16 cellular contexts compared by ENCODE assay signal in genomic region chr3:39387411-39387975, GRCh38. TPM values are rescaled to one million over a fixed set of nuclear protein-coding genes. Genes with fewer than 3 reads are reported as not detected.
DNase-seq lines count a peak whose midpoint lies in the region; ATAC-seq and TF ChIP-seq lines count a peak whose summit lies in the region.
"Had no signal": no experiment of that assay in that cellular context is flagged by ENCODE, and none has a peak within 500 bp of the region (broad histone marks: within the 10 kb centered on the region; RNA-seq: fewer than 3 reads in every experiment).

No MANE protein-coding gene starts in this region.

- H3K27ac Mint-ChIP-seq in activated CD4-positive, alpha-beta T cell treated with anti-CD3 and anti-CD28 coated beads for 36 hours, result peak overlapping the region; percentile 70
- H3K27ac Mint-ChIP-seq in activated CD8-positive, alpha-beta T cell treated with anti-CD3 and anti-CD28 coated beads for 36 hours, result peak overlapping the region; percentile 86
- H3K27ac Mint-ChIP-seq: neural progenitor cell had no signal

- no peak overlapping the region for H4K5ac ChIP-seq in mesendoderm (ENCODE audit: low read length)

- no peak overlapping the region for H3K4me2 ChIP-seq in mesendoderm (ENCODE audit: low read length)
- H3K4me2 ChIP-seq: neural progenitor cell had no signal

- H3K27me3 ChIP-seq in mesendoderm (ENCODE audit: insufficient read depth, low read length, poor library complexity), result no peaks in the 10 kb centered on the region
- H3K27me3 ChIP-seq: neural progenitor cell, Peyer's patch had no signal

- no peak overlapping the region for H3K27ac ChIP-seq in mesendoderm (ENCODE audit: low read depth, low read length)
- H3K27ac ChIP-seq: HL-60, neural progenitor cell, Peyer's patch had no signal

- no CpG with 5 or more reads among the region's 1 CpG for WGBS in mesendoderm (ENCODE audit: extremely low coverage, insufficient coverage, low lambda C conversion rate)

- no peak overlapping the region for H2BK120ac ChIP-seq in mesendoderm (ENCODE audit: low read depth, low read length)

- no peak overlapping the region for H2AK5ac ChIP-seq in mesendoderm (ENCODE audit: low read length)

- no peak for DNase-seq in activated CD4-positive, alpha-beta T cell treated with anti-CD3 and anti-CD28 coated beads for 36 hours
- DNase-seq in activated CD4-positive, alpha-beta T cell treated with anti-CD3 and anti-CD28 coated beads, Interleukin-2, amount 50 U/mL, for 4 hours, result no peak
- DNase-seq in HUDEP-2 (lab: John Stamatoyannopoulos, UW; ENCODE audit: unreplicated experiment in 76 of 76) (peak in 74 of 76 experiments; percentile 6 to 85 (median 60)), mesendoderm (no peak)
- DNase-seq in activated CD8-positive, alpha-beta T cell treated with anti-CD3 and anti-CD28 coated beads for 36 hours, result no peak
- DNase-seq: caudate nucleus, NCI-H146, NCI-H524, Peyer's patch had no signal

- H3K36me3 ChIP-seq in mesendoderm (ENCODE audit: control insufficient read depth, insufficient read depth, low read length), result no peaks in the 10 kb centered on the region
- H3K36me3 ChIP-seq: neural progenitor cell had no signal

- H3K4me1 Mint-ChIP-seq in activated CD4-positive, alpha-beta T cell treated with anti-CD3 and anti-CD28 coated beads for 36 hours, result peaks cover 53% of the 10 kb centered on the region
- H3K4me1 Mint-ChIP-seq in activated CD8-positive, alpha-beta T cell treated with anti-CD3 and anti-CD28 coated beads for 36 hours (ENCODE audit: low read depth), result peaks cover 54% of the 10 kb centered on the region

- no peaks in the 10 kb centered on the region for H3K27me3 Mint-ChIP-seq in activated CD4-positive, alpha-beta T cell treated with anti-CD3 and anti-CD28 coated beads for 36 hours
- no peaks in the 10 kb centered on the region for H3K27me3 Mint-ChIP-seq in activated CD8-positive, alpha-beta T cell treated with anti-CD3 and anti-CD28 coated beads for 36 hours

- H4K8ac ChIP-seq in mesendoderm (ENCODE audit: low read depth, low read length), result no peak overlapping the region

- H3K36me3 Mint-ChIP-seq in activated CD4-positive, alpha-beta T cell treated with anti-CD3 and anti-CD28 coated beads for 36 hours (ENCODE audit: low read depth), result peaks cover 32% of the 10 kb centered on the region
- H3K36me3 Mint-ChIP-seq in activated CD8-positive, alpha-beta T cell treated with anti-CD3 and anti-CD28 coated beads for 36 hours (ENCODE audit: low read depth), result peaks cover 42% of the 10 kb centered on the region

- H3K9me3 Mint-ChIP-seq in activated CD4-positive, alpha-beta T cell treated with anti-CD3 and anti-CD28 coated beads for 36 hours (ENCODE audit: low read depth), result no peaks in the 10 kb centered on the region
- H3K9me3 Mint-ChIP-seq in activated CD8-positive, alpha-beta T cell treated with anti-CD3 and anti-CD28 coated beads for 36 hours, result no peaks in the 10 kb centered on the region
- H3K9me3 Mint-ChIP-seq: neural progenitor cell had no signal

- POLR2A ChIA-PET in activated CD4-positive, alpha-beta T cell treated with anti-CD3 and anti-CD28 coated beads for 36 hours (lab: Charles Lee), result interaction anchor here (1.5 kb wide), 1 partner anchor 20 kb away, joined by 3 read pairs; the partner anchor contains the start of gene RPSA
- POLR2A ChIA-PET in activated CD8-positive, alpha-beta T cell treated with anti-CD3 and anti-CD28 coated beads for 36 hours (lab: Charles Lee), result interaction anchor here (7.6 kb wide), 1 partner anchor 23 kb away, joined by 170 read pairs; the partner anchor contains the start of gene RPSA

- no peak for TF ChIP-seq CTCF in activated CD8-positive, alpha-beta T cell treated with anti-CD3 and anti-CD28 coated beads for 36 hours (IDR thresholded peaks at IDR 0.05)

- H3K4me3 Mint-ChIP-seq in activated CD4-positive, alpha-beta T cell treated with anti-CD3 and anti-CD28 coated beads for 36 hours, result no peak overlapping the region
- no peak overlapping the region for H3K4me3 Mint-ChIP-seq in activated CD8-positive, alpha-beta T cell treated with anti-CD3 and anti-CD28 coated beads for 36 hours

- H3K4ac ChIP-seq in mesendoderm (ENCODE audit: low read depth, low read length), result no peak overlapping the region

- H2BK15ac ChIP-seq in mesendoderm (replicated peaks; ENCODE audit: low read depth), result no peak overlapping the region

- H3K4me1 ChIP-seq in mesendoderm (ENCODE audit: control insufficient read depth, low read depth, low read length), result peaks cover 4% of the 10 kb centered on the region
- H3K4me1 ChIP-seq: neural progenitor cell had no signal

- no peak overlapping the region for H3K4me3 ChIP-seq in mesendoderm (ENCODE audit: low read length)
- H3K4me3 ChIP-seq: neural progenitor cell, Peyer's patch had no signal

- no peak overlapping the region for H2BK5ac ChIP-seq in mesendoderm (ENCODE audit: low read length)

- H3K9ac ChIP-seq in mesendoderm (ENCODE audit: low read length), result no peak overlapping the region
- H3K9ac ChIP-seq: neural progenitor cell had no signal

- intact Hi-C loops in activated CD4-positive, alpha-beta T cell treated with anti-CD3 and anti-CD28 coated beads for 36 hours (cut with DNase I, micrococcal nuclease), result loop anchor here (5.0 to 10.0 kb wide), 3 partner anchors 283 to 1250 kb away; partner anchors contain the start of genes ACAA1 (in 1 of the 2), GORASP1 (in 1 of the 2), MYD88 (in 1 of the 2) and TTC21A (in 1 of the 2)
- intact Hi-C loops in activated CD8-positive, alpha-beta T cell treated with anti-CD3 and anti-CD28 coated beads for 36 hours (cut with micrococcal nuclease), result no loop called here

- ATAC-seq in activated CD4-positive, alpha-beta T cell treated with anti-CD3 and anti-CD28 coated beads for 36 hours, result no peak
- no peak for ATAC-seq in activated CD8-positive, alpha-beta T cell treated with anti-CD3 and anti-CD28 coated beads for 36 hours
- ATAC-seq in HG02642 (IDR thresholded peaks at IDR 0.05; ENCODE audit: poor library complexity, unreplicated experiment) (no peak), HG03565 (IDR thresholded peaks at IDR 0.05; ENCODE audit: unreplicated experiment) (no peak), esophagus mucosa (no peak)

- H3K23ac ChIP-seq in mesendoderm (ENCODE audit: low read length), result peak overlapping the region; percentile 61

- peaks cover 55% of the 10 kb centered on the region for H3K79me2 ChIP-seq in mesendoderm (ENCODE audit: control insufficient read depth, insufficient read depth, low read length)

- H3K56ac ChIP-seq in mesendoderm (ENCODE audit: low read length), result no peak overlapping the region

- no peak overlapping the region for H3K18ac ChIP-seq in mesendoderm (ENCODE audit: low read length)

- CTCF ChIA-PET in activated CD4-positive, alpha-beta T cell treated with anti-CD3 and anti-CD28 coated beads for 36 hours (lab: Charles Lee), result interaction anchor here (2.4 kb wide), 1 partner anchor 96 kb away, joined by 6 read pairs; no protein-coding TSS in a partner anchor
- CTCF ChIA-PET in activated CD8-positive, alpha-beta T cell treated with anti-CD3 and anti-CD28 coated beads for 36 hours (lab: Charles Lee), result interaction anchor here (1.3 kb wide), 1 partner anchor 96 kb away, joined by 3 read pairs; no protein-coding TSS in a partner anchor

- H3K79me1 ChIP-seq in mesendoderm (ENCODE audit: low read length), result peaks cover 34% of the 10 kb centered on the region

RNA-seq across cellular contexts. Expression of gene SLC25A38, which starts 4.3 kb away (rescaled TPM):
- 10 to 100 TPM; 23.0 to 24.8 TPM for total RNA-seq in activated CD4-positive, alpha-beta T cell treated with anti-CD3 and anti-CD28 coated beads for 36 hours
- total RNA-seq in activated CD8-positive, alpha-beta T cell treated with anti-CD3 and anti-CD28 coated beads for 36 hours, result 10 to 100 TPM; 25.0 to 28.2 TPM
- polyA plus RNA-seq in mesendoderm (2013, experiment 1 of 2), result 31.4 TPM
- polyA plus RNA-seq in mesendoderm (2013, experiment 2 of 2), result 31.1 TPM
- 8.6 TPM for total RNA-seq in esophagus mucosa

RNA-seq across cellular contexts. Expression of gene RPSA, which starts 19.0 kb away (rescaled TPM):
- total RNA-seq in activated CD4-positive, alpha-beta T cell treated with anti-CD3 and anti-CD28 coated beads for 36 hours, result 1,000 to 10,000 TPM; 2,498 to 3,023 TPM
- 1,000 to 10,000 TPM; 3,048 to 3,061 TPM for total RNA-seq in activated CD8-positive, alpha-beta T cell treated with anti-CD3 and anti-CD28 coated beads for 36 hours
- 2,947 TPM for polyA plus RNA-seq in mesendoderm (2013, experiment 1 of 2)
- 2,912 TPM for polyA plus RNA-seq in mesendoderm (2013, experiment 2 of 2)
- total RNA-seq in esophagus mucosa, result 1,385 TPM

RNA-seq across cellular contexts. Expression of gene CCR8, which starts 58.0 kb away (rescaled TPM):
- total RNA-seq in activated CD4-positive, alpha-beta T cell treated with anti-CD3 and anti-CD28 coated beads for 36 hours, result under 1 TPM; 0.75 to 0.77 TPM
- total RNA-seq in activated CD8-positive, alpha-beta T cell treated with anti-CD3 and anti-CD28 coated beads for 36 hours, result under 1 TPM; 0.34 to 0.56 TPM
- not detected for polyA plus RNA-seq in mesendoderm (2013, experiment 1 of 2)
- not detected for polyA plus RNA-seq in mesendoderm (2013, experiment 2 of 2)
- 0.16 TPM for total RNA-seq in esophagus mucosa
- total RNA-seq: fibroblast of villous mesenchyme, liver, Peyer's patch had no signal
- polyA plus RNA-seq: liver had no signal

Comparison
In these comparisons a context has a peak if more than half of its experiments do, and no peak if none do; other contexts are left out.
1. DNase-seq: peak in HUDEP-2 (74 of 76); none in activated CD4-positive, alpha-beta T cell treated with anti-CD3 and anti-CD28 coated beads for 36 hours (single experiment), activated CD4-positive, alpha-beta T cell treated with anti-CD3 and anti-CD28 coated beads, Interleukin-2, amount 50 U/mL, for 4 hours (0 of 2), activated CD8-positive, alpha-beta T cell treated with anti-CD3 and anti-CD28 coated beads for 36 hours (single experiment) and mesendoderm (single experiment).